10 cellular contexts compared by ENCODE assay signal in the genomic region with DNA sequence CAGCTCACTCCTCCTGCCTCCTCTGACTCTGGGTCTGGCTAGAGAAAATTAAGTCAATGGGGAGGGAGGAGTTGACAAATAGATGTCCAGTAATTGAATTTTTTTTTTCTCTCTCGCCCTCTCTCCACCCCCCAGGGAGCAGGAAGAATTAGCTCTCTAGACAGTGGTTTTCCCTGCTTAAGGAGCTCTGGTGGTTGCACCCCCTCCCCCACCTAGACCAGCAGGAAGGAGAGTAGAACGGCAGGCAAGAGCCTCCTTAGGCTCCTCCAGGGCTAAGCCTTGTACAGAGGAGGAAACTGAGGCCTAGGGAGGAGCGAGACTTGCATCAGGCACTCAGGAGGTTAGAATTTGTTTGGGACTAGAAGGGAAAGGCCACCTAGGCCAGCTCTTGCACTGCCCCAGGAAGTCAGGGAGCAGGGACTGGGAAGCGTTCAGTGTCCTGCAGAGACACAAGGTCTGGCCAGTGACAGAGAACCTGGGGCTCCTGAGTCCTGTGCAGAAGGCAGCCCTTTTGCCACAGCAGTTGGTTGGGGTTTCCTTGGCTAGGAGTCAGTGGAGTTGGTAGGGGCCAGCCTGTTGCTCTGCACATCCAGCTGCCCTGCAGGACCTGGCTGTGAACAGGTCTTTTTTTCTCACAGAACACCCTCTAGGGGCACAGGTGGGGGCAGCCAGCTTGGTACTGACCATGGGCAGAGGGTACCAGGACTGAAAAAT. TPM values are rescaled to one million over a fixed set of nuclear protein-coding genes. Genes with fewer than 3 reads are reported as not detected.
DNase-seq lines count a peak whose midpoint lies in the region; ATAC-seq and TF ChIP-seq lines count a peak whose summit lies in the region.
"Had no signal": no experiment of that assay in that cellular context is flagged by ENCODE, and none has a peak within 500 bp of the region (broad histone marks: within the 10 kb centered on the region; RNA-seq: fewer than 3 reads in every experiment).

No MANE protein-coding gene starts in this region.

- peaks cover 6% of the 10 kb centered on the region; the same call in 1 of the 2 replicates for H3K4me1 ChIP-seq in PC-3 (ENCODE audit: insufficient read depth, low read length)
- no peaks in the 10 kb centered on the region for H3K4me1 ChIP-seq in endocrine pancreas (ENCODE audit: control insufficient read depth, insufficient read depth, low read length)

- ATAC-seq in PC-3, result no peak

- H3K27me3 ChIP-seq in PC-3 (ENCODE audit: low read length) (0 out of 2 replicates have a peak, but pooled peaks cover 25% of the 10 kb centered on the region), endocrine pancreas (ENCODE audit: control insufficient read depth, insufficient read depth, low read length) (no peaks in the 10 kb centered on the region)

- intact Hi-C loops in PC-3 (cut with micrococcal nuclease), result loop anchor here (2.0 kb wide), 1 partner anchor 312 kb away; no protein-coding TSS in a partner anchor

- H3K9me2 ChIP-seq in PC-3 (replicated peaks; ENCODE audit: low read length), result no peaks in the 10 kb centered on the region

- H3K36me3 Mint-ChIP-seq in progenitor cell of endocrine pancreas (ENCODE audit: insufficient read depth), result no peaks in the 10 kb centered on the region

- H3K27me3 Mint-ChIP-seq in progenitor cell of endocrine pancreas, result peaks cover 42% of the 10 kb centered on the region

- H3K79me2 ChIP-seq in PC-3 (ENCODE audit: low read length), result no peaks in the 10 kb centered on the region

- H3K9ac ChIP-seq in PC-3 (ENCODE audit: low read length) (no peak overlapping the region), endocrine pancreas (ENCODE audit: control insufficient read depth, insufficient read depth, low read length) (no peak overlapping the region)

- TF ChIP-seq CTCF in PC-3 (conservative IDR thresholded peaks at IDR 0.05; ENCODE audit: low read depth, low read length) (no peak), progenitor cell of endocrine pancreas (IDR thresholded peaks at IDR 0.05; ENCODE audit: unreplicated experiment) (no peak)

- H3K27ac ChIP-seq in PC-3 (ENCODE audit: low read length), result no peak overlapping the region
- H3K27ac ChIP-seq: 22Rv1 had no signal

- peaks cover 7% of the 10 kb centered on the region for H3K4me1 Mint-ChIP-seq in progenitor cell of endocrine pancreas (ENCODE audit: low read depth)

- H3K4me3 ChIP-seq in PC-3 (ENCODE audit: low read length), result peak overlapping the region; percentile 64
- peak overlapping the region; percentile 11 for H3K4me3 ChIP-seq in endocrine pancreas (ENCODE audit: control insufficient read depth, insufficient read depth, low read length)

- POLR2A ChIA-PET in PC-3 (lab: Charles Lee; ENCODE audit: unreplicated experiment), result no interaction called here

- no TSS peak for BruUV-seq in PC-3 (replicated peaks; lab: Mats Ljungman, UMichigan)

- H3K27ac Mint-ChIP-seq in progenitor cell of endocrine pancreas, result no peak overlapping the region

- H3F3A ChIP-seq in PC-3 (ENCODE audit: low read length, unreplicated experiment), result no peaks in the 10 kb centered on the region

- no peaks in the 10 kb centered on the region for H4K20me1 ChIP-seq in PC-3 (ENCODE audit: low read length)

- no peaks in the 10 kb centered on the region for H3K9me3 Mint-ChIP-seq in progenitor cell of endocrine pancreas (ENCODE audit: low read depth)

- peak overlapping the region; percentile 88 for H3K4me2 ChIP-seq in PC-3 (ENCODE audit: low read length)

- peak; percentile 44 for DNase-seq in DMS 273 (lab: John Stamatoyannopoulos, UW; ENCODE audit: unreplicated experiment)
- DNase-seq in DMS 273 treated with DMSO at 0.1 percent for 48 hours (lab: John Stamatoyannopoulos, UW), result no peak
- DNase-seq in PC-3, result no peak
- no peak for DNase-seq in progenitor cell of endocrine pancreas (ENCODE audit: low spot score, unreplicated experiment)
- no peak for DNase-seq in NCI-H446 treated with DMSO at 0.1 percent for 48 hours (lab: John Stamatoyannopoulos, UW)
- no peak for DNase-seq in iPS-NIHi11 (ENCODE audit: low spot score)
- no peak for DNase-seq in AG08395 (ENCODE audit: low spot score)
- DNase-seq: aorta had no signal

- H2AFZ ChIP-seq in PC-3 (ENCODE audit: low read length), result peak overlapping the region; percentile 79

- peak overlapping the region; percentile 42 for H3K4me3 Mint-ChIP-seq in progenitor cell of endocrine pancreas (ENCODE audit: low read depth)

- no peaks in the 10 kb centered on the region for H3K36me3 ChIP-seq in PC-3 (ENCODE audit: low read depth, low read length)
- no peaks in the 10 kb centered on the region for H3K36me3 ChIP-seq in endocrine pancreas (ENCODE audit: control insufficient read depth, insufficient read depth, low read length)

- H3K9me3 ChIP-seq in PC-3 (ENCODE audit: low read length) (no peaks in the 10 kb centered on the region), endocrine pancreas (ENCODE audit: control insufficient read depth, low read length) (no peaks in the 10 kb centered on the region)

- CTCF ChIA-PET in PC-3 (lab: Charles Lee), result interaction anchor here (1.0 to 1.1 kb wide), 3 partner anchors 293 to 303 kb away, joined by 3 to 5 read pairs (median 3); no protein-coding TSS in a partner anchor

RNA-seq across cellular contexts. Expression of a gene that starts 49.5 kb away (rescaled TPM):
- total RNA-seq in PC-3 (2014; rRNA removed) (4.1 and 5.0 TPM in 2 replicates), progenitor cell of endocrine pancreas (1.7 and 2.2 TPM in 2 replicates)
